In genomic region chr2:69382547-69382946, GRCh38 we compare ENCODE assay signal across 13 cellular contexts. TPM values are rescaled to one million over a fixed set of nuclear protein-coding genes. Genes with fewer than 3 reads are reported as not detected.
A peak's percentile ranks its signal among the peaks of the same experiment; 100 is the strongest.
DNase-seq lines count a peak whose midpoint lies in the region; ATAC-seq and TF ChIP-seq lines count a peak whose summit lies in the region.
"Had no signal": no experiment of that assay in that cellular context is flagged by ENCODE, and none has a peak within 500 bp of the region (broad histone marks: within the 10 kb centered on the region; RNA-seq: fewer than 3 reads in every experiment).

No MANE protein-coding gene starts in this region.

- no peak overlapping the region for H2AK5ac ChIP-seq in trophoblast cell (ENCODE audit: low read length)

- no peak overlapping the region for H2AFZ ChIP-seq in trophoblast cell (ENCODE audit: insufficient read depth, low read length, poor library complexity)

- no peak for DNase-seq in CD8-positive, alpha-beta memory T cell
- DNase-seq in HFFc6 (no peak), choroid plexus epithelial cell (ENCODE audit: low read depth) (peak; percentile 2), trophoblast cell (no peak)
- DNase-seq: activated naive CD4-positive, alpha-beta T cell treated with Interleukin-2 at 50 U/mL for 16 hours; GOT3; MV-4-11; NCI-H345; psoas muscle; thyroid gland had no signal

- CTCF ChIA-PET in CD8-positive, alpha-beta memory T cell (lab: Charles Lee): no interaction called here

- peaks cover 0 to 17% (median 0%) of the 10 kb centered on the region in 3 donors for H3K36me3 Mint-ChIP-seq in CD8-positive, alpha-beta memory T cell
- peaks cover 24% of the 10 kb centered on the region for H3K36me3 Mint-ChIP-seq in HFFc6 (ENCODE audit: low read depth)

- peaks cover 27% of the 10 kb centered on the region for H3K79me2 ChIP-seq in trophoblast cell (ENCODE audit: control insufficient read depth, insufficient read depth, low read length, poor library complexity)

- no peak overlapping the region for H2BK12ac ChIP-seq in trophoblast cell (ENCODE audit: low read length)

- no peak overlapping the region for H3K4me3 ChIP-seq in CD8-positive, alpha-beta memory T cell (ENCODE audit: low read length)
- H3K4me3 ChIP-seq in choroid plexus epithelial cell (ENCODE audit: low read depth, low read length) (no peak overlapping the region), trophoblast cell (ENCODE audit: low read depth, low read length) (no peak overlapping the region)
- H3K4me3 ChIP-seq: psoas muscle, thyroid gland had no signal

- H3K18ac ChIP-seq in trophoblast cell (ENCODE audit: low read length): no peak overlapping the region

- peak overlapping the region in 6 of 8 donors; percentile 9 to 74 (median 36) for H3K27ac Mint-ChIP-seq in CD8-positive, alpha-beta memory T cell
- peak overlapping the region; percentile 37 for H3K27ac Mint-ChIP-seq in HFFc6

- H3K27me3 ChIP-seq in CD8-positive, alpha-beta memory T cell (ENCODE audit: insufficient read depth, low read length, poor library complexity, severe bottlenecking): no peaks in the 10 kb centered on the region
- no peaks in the 10 kb centered on the region for H3K27me3 ChIP-seq in trophoblast cell (ENCODE audit: insufficient read depth, low read length)
- H3K27me3 ChIP-seq: thyroid gland had no signal

- TF ChIP-seq CTCF in HFFc6 (IDR thresholded peaks at IDR 0.05) (no peak), choroid plexus epithelial cell (conservative IDR thresholded peaks at IDR 0.05; ENCODE audit: low read depth, low read length) (no peak)

- peaks cover 39 to 68% (median 61%) of the 10 kb centered on the region in 3 donors for H3K4me1 Mint-ChIP-seq in CD8-positive, alpha-beta memory T cell
- peaks cover 62% of the 10 kb centered on the region for H3K4me1 Mint-ChIP-seq in HFFc6 (ENCODE audit: low read depth)

- no CpG with 5 or more reads among the region's 2 CpGs for WGBS in trophoblast cell (ENCODE audit: extremely low coverage, insufficient coverage, insufficient read length)

- peak overlapping the region; percentile 89 for H3K4ac ChIP-seq in trophoblast cell (ENCODE audit: low read depth, low read length)

- H3K27me3 Mint-ChIP-seq in CD8-positive, alpha-beta memory T cell: peaks cover 0 to 2% of the 10 kb centered on the region in 2 donors
- no peaks in the 10 kb centered on the region; the same call in 1 of the 2 replicates for H3K27me3 Mint-ChIP-seq in HFFc6 (ENCODE audit: insufficient read depth)

- H3K4me1 ChIP-seq in CD8-positive, alpha-beta memory T cell (ENCODE audit: insufficient read depth, low read length): peaks cover 21% of the 10 kb centered on the region
- H3K4me1 ChIP-seq in trophoblast cell (ENCODE audit: control insufficient read depth in 1 of 2, insufficient read depth in 2 of 2, low read length in 2 of 2): peaks cover 0 to 2% of the 10 kb centered on the region in 2 experiments

- H3K9me3 Mint-ChIP-seq in CD8-positive, alpha-beta memory T cell: no peaks in the 10 kb centered on the region
- no peaks in the 10 kb centered on the region for H3K9me3 Mint-ChIP-seq in HFFc6

- no peak overlapping the region for H3K4me2 ChIP-seq in trophoblast cell (ENCODE audit: low read length)

- peaks cover 9% of the 10 kb centered on the region for H3K79me1 ChIP-seq in trophoblast cell (ENCODE audit: low read length)

- H3K23ac ChIP-seq in trophoblast cell (ENCODE audit: low read length): no peak overlapping the region

- no peak overlapping the region for H4K91ac ChIP-seq in trophoblast cell (ENCODE audit: low read depth, low read length)

- no peaks in the 10 kb centered on the region for H3K9me3 ChIP-seq in CD8-positive, alpha-beta memory T cell (ENCODE audit: low read length)
- no peaks in the 10 kb centered on the region for H3K9me3 ChIP-seq in trophoblast cell (ENCODE audit: insufficient read depth, low read depth, low read length)
- H3K9me3 ChIP-seq: psoas muscle, thyroid gland had no signal

- peak overlapping the region in 1 of 7 donors; percentile 8 for H3K4me3 Mint-ChIP-seq in CD8-positive, alpha-beta memory T cell
- H3K4me3 Mint-ChIP-seq in HFFc6: peak overlapping the region; percentile 11

- peak overlapping the region; percentile 24 for H3K27ac ChIP-seq in CD8-positive, alpha-beta memory T cell (ENCODE audit: low read depth, low read length)
- no peak overlapping the region for H3K27ac ChIP-seq in trophoblast cell (ENCODE audit: low read depth, low read length)
- H3K27ac ChIP-seq: psoas muscle, thyroid gland had no signal

- no peak overlapping the region for H4K8ac ChIP-seq in trophoblast cell (ENCODE audit: low read depth, low read length)

- no peaks in the 10 kb centered on the region for H3K36me3 ChIP-seq in CD8-positive, alpha-beta memory T cell (ENCODE audit: insufficient read depth, low read length)
- peaks cover 2% of the 10 kb centered on the region in 2 experiments for H3K36me3 ChIP-seq in trophoblast cell (ENCODE audit: control insufficient read depth in 1 of 2, insufficient read depth in 2 of 2, low read length in 2 of 2)
- H3K36me3 ChIP-seq: thyroid gland had no signal

- POLR2A ChIA-PET in CD8-positive, alpha-beta memory T cell (lab: Charles Lee): no interaction called here

- ATAC-seq in GM21423 (IDR thresholded peaks at IDR 0.05; ENCODE audit: unreplicated experiment): no peak
- ATAC-seq in GM19328 (IDR thresholded peaks at IDR 0.05; ENCODE audit: unreplicated experiment): no peak
- ATAC-seq in HG03280 (IDR thresholded peaks at IDR 0.05; ENCODE audit: unreplicated experiment): no peak
- ATAC-seq: psoas muscle had no signal

- H3K9ac ChIP-seq in trophoblast cell (ENCODE audit: low read length): no peak overlapping the region

- no peak overlapping the region for H3K14ac ChIP-seq in trophoblast cell (ENCODE audit: low read length)

- no peak overlapping the region for H4K12ac ChIP-seq in trophoblast cell (ENCODE audit: low read depth, low read length)

- no peak overlapping the region for H2BK5ac ChIP-seq in trophoblast cell (ENCODE audit: low read depth, low read length, poor library complexity)

- H2BK120ac ChIP-seq in trophoblast cell (ENCODE audit: insufficient read depth, low read length, poor library complexity): no peak overlapping the region

RNA-seq across cellular contexts. Expression of gene GFPT1, which starts 4.5 kb away (rescaled TPM):
- 10 to 100 TPM; 38.7 to 40.0 TPM for total RNA-seq in CD8-positive, alpha-beta memory T cell
- polyA plus RNA-seq in CD8-positive, alpha-beta memory T cell: 10.7 TPM
- total RNA-seq in HFFc6 (2021; fragmentation: NEBNext Ultra II Directional; extraction: Animal tissue kit (Norgen Biotek cat#: 25700)): 100 to 1,000 TPM in 1 of 6 experiments, 10 to 100 TPM in 5; 74.6 to 106 (median 88.4) TPM
- 73.9 and 76.7 TPM in 2 replicates for polyA plus RNA-seq in trophoblast cell (2013)

RNA-seq across cellular contexts. Expression of gene NFU1, which starts 54.7 kb away (rescaled TPM):
- total RNA-seq in CD8-positive, alpha-beta memory T cell: 10 to 100 TPM; 40.4 to 43.2 TPM
- 78.3 TPM for polyA plus RNA-seq in CD8-positive, alpha-beta memory T cell
- total RNA-seq in HFFc6 (2021; fragmentation: NEBNext Ultra II Directional; extraction: Animal tissue kit (Norgen Biotek cat#: 25700)): 10 to 100 TPM; 60.8 to 76.4 (median 71.6) TPM
- 85.9 and 87.5 TPM in 2 replicates for polyA plus RNA-seq in trophoblast cell (2013)
